Comparison of ENCODE assay signal across 8 cellular contexts in the genomic region with DNA sequence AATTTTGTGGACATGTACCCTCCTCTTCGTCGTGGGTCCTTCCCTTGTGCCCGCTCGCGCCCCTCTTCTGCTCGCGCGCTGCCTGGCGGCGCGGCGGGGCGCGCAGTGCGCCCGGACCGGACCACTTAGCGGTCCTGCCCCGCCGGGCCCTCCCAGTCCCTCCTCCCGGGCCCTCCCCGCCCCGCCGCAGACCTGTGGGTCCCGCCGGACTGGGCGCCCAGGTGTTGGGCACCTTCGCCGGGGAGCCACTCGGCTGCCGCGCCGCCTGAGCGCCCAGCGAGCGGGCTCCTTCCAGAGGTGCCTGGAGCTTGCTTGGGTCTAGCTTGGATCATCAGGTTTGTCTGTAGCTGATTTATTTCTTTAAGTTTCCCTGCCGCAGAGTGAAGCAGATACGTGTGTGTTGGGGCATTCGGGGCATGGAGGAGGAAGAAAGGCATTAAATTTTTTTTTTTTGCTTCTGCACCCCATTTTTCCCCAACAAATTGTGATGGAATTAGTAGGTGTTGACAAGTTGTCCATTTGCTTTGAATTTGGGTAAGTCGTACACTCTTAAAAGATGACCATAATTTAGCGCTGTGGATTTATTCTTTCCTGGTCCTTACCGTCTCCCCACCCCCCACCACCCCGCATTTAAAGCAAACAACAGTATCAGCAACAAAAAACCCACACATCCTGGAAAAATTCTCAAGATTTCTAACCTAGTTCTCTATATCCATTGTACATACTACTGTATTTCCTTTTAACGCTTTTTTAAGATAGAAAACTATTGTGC. TPM values are rescaled to one million over a fixed set of nuclear protein-coding genes. Genes with fewer than 3 reads are reported as not detected.
A peak's percentile ranks its signal among the peaks of the same experiment; 100 is the strongest.
DNase-seq lines count a peak whose midpoint lies in the region; ATAC-seq, FAIRE-seq and TF ChIP-seq lines count a peak whose summit lies in the region.

No MANE protein-coding gene starts in this region.

- ATAC-seq in GM19467 (IDR thresholded peaks at IDR 0.05; ENCODE audit: unreplicated experiment) (peak; percentile 29), HG03565 (IDR thresholded peaks at IDR 0.05; ENCODE audit: unreplicated experiment) (peak; percentile 3)

- peak overlapping the region; percentile 92 for H3K4me2 ChIP-seq in astrocyte (ENCODE audit: low read length)
- peak overlapping the region; percentile 81 for H3K4me2 ChIP-seq in skeletal muscle satellite cell (ENCODE audit: low read length)

- H3K4me1 ChIP-seq in astrocyte (ENCODE audit: insufficient read depth, low read length), result peaks cover 8% of the 10 kb centered on the region
- H3K4me1 ChIP-seq in skeletal muscle satellite cell (ENCODE audit: control insufficient read depth, insufficient read depth, low read length), result peaks cover 41% of the 10 kb centered on the region

- peak overlapping the region; percentile 82 for H2AFZ ChIP-seq in astrocyte (ENCODE audit: low read depth, low read length)

- peaks cover 56% of the 10 kb centered on the region for H3K79me2 ChIP-seq in astrocyte (ENCODE audit: insufficient read depth, low read length)

- no peaks in the 10 kb centered on the region for H3K27me3 ChIP-seq in astrocyte (ENCODE audit: insufficient read depth, low read length)
- H3K27me3 ChIP-seq in skeletal muscle satellite cell (ENCODE audit: control insufficient read depth, insufficient read depth, low read length), result no peaks in the 10 kb centered on the region

- no peaks in the 10 kb centered on the region for H3K9me3 Mint-ChIP-seq in astrocyte (ENCODE audit: unreplicated experiment)

- peak overlapping the region; percentile 96 for H3K4me3 Mint-ChIP-seq in astrocyte (ENCODE audit: unreplicated experiment)

- H3K27ac ChIP-seq in astrocyte (ENCODE audit: low read depth, low read length), result peak overlapping the region; percentile 88

- TF ChIP-seq CTCF in astrocyte (IDR thresholded peaks at IDR 0.05; ENCODE audit: insufficient read depth, low read depth, low read length), result no peak

- DNase-seq in D341Med (ENCODE audit: low spot score) (peak; percentile 74), SK-MEL-5 (ENCODE audit: low read depth, low spot score) (peak; percentile 49), astrocyte (ENCODE audit: low read depth) (no peak), NCI-H1048 (lab: John Stamatoyannopoulos, UW) (no peak)

- peak overlapping the region; percentile 95 for H3K4me3 ChIP-seq in astrocyte (ENCODE audit: insufficient read depth, low read depth, low read length)
- H3K4me3 ChIP-seq in iPS-11a (ENCODE audit: low read depth, low read length), result peak overlapping the region; percentile 80
- peak overlapping the region; percentile 93 for H3K4me3 ChIP-seq in skeletal muscle satellite cell (ENCODE audit: low read length)

- no peaks in the 10 kb centered on the region for H3K36me3 ChIP-seq in astrocyte (ENCODE audit: insufficient read depth, low read length)
- H3K36me3 ChIP-seq in skeletal muscle satellite cell (ENCODE audit: insufficient read depth, low read length), result peaks cover 18% of the 10 kb centered on the region

- H3K36me3 Mint-ChIP-seq in astrocyte (ENCODE audit: low read depth, unreplicated experiment), result no peaks in the 10 kb centered on the region

- peak overlapping the region; percentile 91 for H3K9ac ChIP-seq in astrocyte (ENCODE audit: low read length)
- peak overlapping the region; percentile 95 for H3K9ac ChIP-seq in skeletal muscle satellite cell (ENCODE audit: low read depth, low read length)

- H3K27me3 Mint-ChIP-seq in astrocyte (ENCODE audit: low read depth, unreplicated experiment), result no peaks in the 10 kb centered on the region

- peak overlapping the region; percentile 95 for H3K27ac Mint-ChIP-seq in astrocyte (ENCODE audit: unreplicated experiment)

- H3K4me1 Mint-ChIP-seq in astrocyte (ENCODE audit: low read depth, unreplicated experiment), result peaks cover 14% of the 10 kb centered on the region

- H3K9me3 ChIP-seq in astrocyte (ENCODE audit: insufficient read depth, low read depth, low read length) (no peaks in the 10 kb centered on the region), skeletal muscle satellite cell (replicated peaks; ENCODE audit: low read length) (no peaks in the 10 kb centered on the region)

- H4K20me1 ChIP-seq in astrocyte (ENCODE audit: insufficient read depth, low read length), result peaks cover 5% of the 10 kb centered on the region

- no peak for FAIRE-seq in astrocyte (lab: Jason Lieb, UNC)

- in situ Hi-C loops in SK-MEL-5 (cut with HindIII; ENCODE audit: low pct_unique_long_range_greater_than_20kb, low sequenced_read_pairs), result loop anchor here (5.0 kb wide), 1 partner anchor 79 kb away; no protein-coding TSS in a partner anchor

RNA-seq across cellular contexts. Expression of a gene that starts 0.9 kb away (rescaled TPM):
- 70.8 and 75.7 TPM in 2 replicates for total RNA-seq in SK-MEL-5 (2014; rRNA removed; shearing (Covaris generic))
- 107 and 112 TPM in 2 replicates for polyA plus RNA-seq in SK-MEL-5 (2015; cell fraction: cytosol; rRNA removed)
- 78.4 and 84.5 TPM in 2 replicates for polyA plus RNA-seq in SK-MEL-5 (2015; cell fraction: nucleus; rRNA removed)
- 38.6 and 40.0 TPM in 2 replicates for total RNA-seq in astrocyte
- 71.6 and 93.3 TPM in 2 replicates for total RNA-seq in skeletal muscle satellite cell (2012; rRNA removed)

Comparison
In these comparisons a context has a peak if more than half of its experiments do, and no peak if none do; other contexts are left out.
1. DNase-seq: peak in D341Med (single experiment) and SK-MEL-5 (single experiment); none in astrocyte (single experiment) and NCI-H1048 (single experiment).
2. Peak in every context shown above with its lines, with median percentiles within 50 percentile points of each other: H3K4me3 ChIP-seq.